In genomic region chr17:19669680-19670079, GRCh38 we compare ENCODE assay signal across 4 cellular contexts. TPM values are rescaled to one million over a fixed set of nuclear protein-coding genes. Genes with fewer than 3 reads are reported as not detected.
"Had no signal": no experiment of that assay in that cellular context is flagged by ENCODE, and none has a peak within 500 bp of the region (broad histone marks: within the 10 kb centered on the region; RNA-seq: fewer than 3 reads in every experiment).

No MANE protein-coding gene starts in this region.

RNA-seq across cellular contexts. Expression of gene SLC47A2, which starts 46.7 kb away (rescaled TPM):
- total RNA-seq: GM23338, H1, IMR-90, K562 had no signal
